In genomic region chr6:44225579-44226325, GRCh38 we compare ENCODE assay signal across 9 cellular contexts. TPM values are rescaled to one million over a fixed set of nuclear protein-coding genes. Genes with fewer than 3 reads are reported as not detected.
DNase-seq lines count a peak whose midpoint lies in the region; ATAC-seq and TF ChIP-seq lines count a peak whose summit lies in the region.
"Had no signal": no experiment of that assay in that cellular context is flagged by ENCODE, and none has a peak within 500 bp of the region (broad histone marks: within the 10 kb centered on the region; RNA-seq: fewer than 3 reads in every experiment).

No MANE protein-coding gene starts in this region.

- H3K27ac Mint-ChIP-seq in activated naive CD8-positive, alpha-beta T cell treated with anti-CD3 and anti-CD28 coated beads for 36 hours, result no peak overlapping the region

- H3K27ac ChIP-seq in mesenchymal stem cell (ENCODE audit: low read length, poor library complexity, severe bottlenecking), result no peak overlapping the region

- WGBS in mesenchymal stem cell, result 81% methylated on average over 8 of the region's 8 CpGs

- peaks cover 7% of the 10 kb centered on the region for H3K27me3 Mint-ChIP-seq in activated naive CD8-positive, alpha-beta T cell treated with anti-CD3 and anti-CD28 coated beads for 36 hours

- no peak overlapping the region for H2AFZ ChIP-seq in mesenchymal stem cell (ENCODE audit: low read depth, low read length)

- peaks cover 21% of the 10 kb centered on the region for H3K36me3 ChIP-seq in BE2C
- H3K36me3 ChIP-seq in mesenchymal stem cell (ENCODE audit: control insufficient read depth in 1 of 2, insufficient read depth in 2 of 2, low read depth in 1 of 2, low read length in 2 of 2), result peaks cover 0 to 26% of the 10 kb centered on the region in 2 experiments
- no peaks in the 10 kb centered on the region for H3K36me3 ChIP-seq in mucosa of descending colon (ENCODE audit: low read depth)

- peak overlapping the region; percentile 16 for H2AK5ac ChIP-seq in mesenchymal stem cell (ENCODE audit: low read length, severe bottlenecking)

- H3K4me3 Mint-ChIP-seq in activated naive CD8-positive, alpha-beta T cell treated with anti-CD3 and anti-CD28 coated beads for 36 hours, result peak overlapping the region; percentile 92

- H3K9me3 ChIP-seq in BE2C (no peaks in the 10 kb centered on the region), mesenchymal stem cell (ENCODE audit: control insufficient read depth, low read length) (no peaks in the 10 kb centered on the region), mucosa of descending colon (no peaks in the 10 kb centered on the region)

- H2BK120ac ChIP-seq in mesenchymal stem cell (ENCODE audit: low read depth, low read length), result no peak overlapping the region

- no peak for ATAC-seq in mucosa of descending colon

- H3K4me3 ChIP-seq in BE2C (ENCODE audit: low read depth, low read length), result peak overlapping the region; percentile 45
- H3K4me3 ChIP-seq in HFF-Myc (replicated peaks; ENCODE audit: low read depth, low read length), result peak overlapping the region; percentile 74
- no peak overlapping the region for H3K4me3 ChIP-seq in mesenchymal stem cell (ENCODE audit: insufficient read depth in 1 of 2, low read depth in 1 of 2, low read length in 2 of 2)
- H3K4me3 ChIP-seq in foreskin fibroblast (ENCODE audit: low read depth in 1 of 2, low read length in 2 of 2), result no peak overlapping the region
- no peak overlapping the region for H3K4me3 ChIP-seq in mucosa of descending colon

- H4K8ac ChIP-seq in mesenchymal stem cell (ENCODE audit: low read length), result no peak overlapping the region

- H3K23ac ChIP-seq in mesenchymal stem cell (ENCODE audit: low read length in 2 of 2), result peak overlapping the region in 1 of 2 experiments; percentile 6

- peaks cover 42% of the 10 kb centered on the region for H3K4me1 Mint-ChIP-seq in activated naive CD8-positive, alpha-beta T cell treated with anti-CD3 and anti-CD28 coated beads for 36 hours

- no peak overlapping the region for H3K4me2 ChIP-seq in mesenchymal stem cell (ENCODE audit: low read length, poor library complexity, severe bottlenecking)

- no peak for TF ChIP-seq CTCF in BE2C (IDR thresholded peaks at IDR 0.05; ENCODE audit: low read depth, low read length)
- TF ChIP-seq CTCF in HFF-Myc (IDR thresholded peaks at IDR 0.05; ENCODE audit: low read depth, low read length, missing control alignments), result no peak
- no peak for TF ChIP-seq CTCF in foreskin fibroblast (IDR thresholded peaks at IDR 0.05; ENCODE audit: low read depth, low read length)
- no peak for TF ChIP-seq CTCF in mucosa of descending colon (IDR thresholded peaks at IDR 0.05)

- H4K91ac ChIP-seq in mesenchymal stem cell (ENCODE audit: low read length), result no peak overlapping the region

- H3K9me3 Mint-ChIP-seq in activated naive CD8-positive, alpha-beta T cell treated with anti-CD3 and anti-CD28 coated beads for 36 hours, result no peaks in the 10 kb centered on the region

- H3K4ac ChIP-seq in mesenchymal stem cell (ENCODE audit: low read depth in 1 of 2, low read length in 2 of 2), result no peak overlapping the region

- H3K4me1 ChIP-seq in BE2C (peaks cover 32% of the 10 kb centered on the region), mesenchymal stem cell (ENCODE audit: control insufficient read depth, insufficient read depth, low read depth, low read length) (peaks cover 42% of the 10 kb centered on the region), mucosa of descending colon (ENCODE audit: low read depth) (peaks cover 24% of the 10 kb centered on the region)

- DNase-seq in BE2C (no peak), HFF-Myc (ENCODE audit: extremely low read depth, low read depth) (no peak), mesenchymal stem cell (no peak), foreskin fibroblast (no peak), mucosa of descending colon (no peak), kidney tubule cell (ENCODE audit: low spot score) (no peak), NCI-H2196 (lab: John Stamatoyannopoulos, UW; ENCODE audit: unreplicated experiment) (no peak)
- DNase-seq in activated naive CD8-positive, alpha-beta T cell treated with anti-CD3 and anti-CD28 coated beads for 36 hours, result no peak
- DNase-seq: Calu3 had no signal

- peaks cover 31% of the 10 kb centered on the region for H3K79me1 ChIP-seq in mesenchymal stem cell (replicated peaks; ENCODE audit: low read length, poor library complexity, severe bottlenecking)

- H2BK15ac ChIP-seq in mesenchymal stem cell (ENCODE audit: low read depth, poor library complexity, severe bottlenecking), result peak overlapping the region; percentile 18

- H2BK5ac ChIP-seq in mesenchymal stem cell (ENCODE audit: low read depth, low read length, poor library complexity, severe bottlenecking), result no peak overlapping the region

- no peak overlapping the region for H2BK12ac ChIP-seq in mesenchymal stem cell (ENCODE audit: low read length in 2 of 2)

- H3K18ac ChIP-seq in mesenchymal stem cell (ENCODE audit: low read depth in 1 of 2, low read length in 2 of 2), result no peak overlapping the region

- no peaks in the 10 kb centered on the region for H3K27me3 ChIP-seq in BE2C
- H3K27me3 ChIP-seq in mesenchymal stem cell (ENCODE audit: control insufficient read depth in 1 of 2, insufficient read depth in 1 of 2, low read length in 2 of 2), result no peaks in the 10 kb centered on the region

- peaks cover 38% of the 10 kb centered on the region for H3K36me3 Mint-ChIP-seq in activated naive CD8-positive, alpha-beta T cell treated with anti-CD3 and anti-CD28 coated beads for 36 hours

- H3K14ac ChIP-seq in mesenchymal stem cell (ENCODE audit: low read length in 2 of 2), result no peak overlapping the region

- H3K9ac ChIP-seq in mesenchymal stem cell (ENCODE audit: low read length), result no peak overlapping the region

- intact Hi-C loops in mucosa of descending colon (cut with DNase I, micrococcal nuclease), result no loop called here

RNA-seq across cellular contexts. Expression of gene SLC29A1, which starts 2.4 kb away (rescaled TPM):
- 184 TPM for polyA plus RNA-seq in BE2C (2012; ENCODE audit: insufficient read depth, insufficient read length, low read depth)
- total RNA-seq in activated naive CD8-positive, alpha-beta T cell treated with anti-CD3 and anti-CD28 coated beads for 36 hours, result 100 to 1,000 TPM in 1 of 2 experiments, 10 to 100 TPM in 1; 92.5 to 102 TPM
- polyA plus RNA-seq in mesenchymal stem cell (2013, experiment 1 of 2), result 31.6 TPM
- 29.2 TPM for polyA plus RNA-seq in mesenchymal stem cell (2013, experiment 2 of 2)
- total RNA-seq in mucosa of descending colon, result 100 to 1,000 TPM in 1 of 3 donors, 10 to 100 TPM in 2; 12.9 to 140 (median 14.8) TPM

RNA-seq across cellular contexts. Expression of gene MYMX, which starts 9.0 kb away (rescaled TPM):
- 5.1 TPM for polyA plus RNA-seq in BE2C (2012; ENCODE audit: insufficient read depth, insufficient read length, low read depth)
- not detected for total RNA-seq in activated naive CD8-positive, alpha-beta T cell treated with anti-CD3 and anti-CD28 coated beads for 36 hours
- not detected for polyA plus RNA-seq in mesenchymal stem cell (2013, experiment 1 of 2)
- polyA plus RNA-seq in mesenchymal stem cell (2013, experiment 2 of 2), result not detected
- total RNA-seq in mucosa of descending colon, result under 1 TPM in 1 of 3 donors, not detected in 2; 0.39 TPM
- total RNA-seq: Calu3 had no signal

RNA-seq across cellular contexts. Expression of gene HSP90AB1, which starts 21.1 kb away (rescaled TPM):
- polyA plus RNA-seq in BE2C (2012; ENCODE audit: insufficient read depth, insufficient read length, low read depth), result 666 TPM
- total RNA-seq in activated naive CD8-positive, alpha-beta T cell treated with anti-CD3 and anti-CD28 coated beads for 36 hours, result 1,000 to 10,000 TPM; 2,498 to 2,524 TPM
- polyA plus RNA-seq in mesenchymal stem cell (2013, experiment 1 of 2), result 545 TPM
- 525 TPM for polyA plus RNA-seq in mesenchymal stem cell (2013, experiment 2 of 2)
- 100 to 1,000 TPM; 322 to 593 (median 399) TPM for total RNA-seq in mucosa of descending colon

RNA-seq across cellular contexts. Expression of gene SLC35B2, which starts 31.6 kb away (rescaled TPM):
- polyA plus RNA-seq in BE2C (2012; ENCODE audit: insufficient read depth, insufficient read length, low read depth), result 111 TPM
- total RNA-seq in activated naive CD8-positive, alpha-beta T cell treated with anti-CD3 and anti-CD28 coated beads for 36 hours, result 10 to 100 TPM; 22.8 to 24.9 TPM
- 80.8 TPM for polyA plus RNA-seq in mesenchymal stem cell (2013, experiment 1 of 2)
- polyA plus RNA-seq in mesenchymal stem cell (2013, experiment 2 of 2), result 81.8 TPM
- total RNA-seq in mucosa of descending colon, result 10 to 100 TPM; 24.9 to 38.0 (median 31.6) TPM

RNA-seq across cellular contexts. Expression of gene NFKBIE, which starts 39.6 kb away (rescaled TPM):
- polyA plus RNA-seq in BE2C (2012; ENCODE audit: insufficient read depth, insufficient read length, low read depth), result 26.2 TPM
- 10 to 100 TPM; 22.7 to 24.8 TPM for total RNA-seq in activated naive CD8-positive, alpha-beta T cell treated with anti-CD3 and anti-CD28 coated beads for 36 hours
- 4.9 TPM for polyA plus RNA-seq in mesenchymal stem cell (2013, experiment 1 of 2)
- 4.8 TPM for polyA plus RNA-seq in mesenchymal stem cell (2013, experiment 2 of 2)
- 10 to 100 TPM in 2 of 3 donors, 1 to 10 TPM in 1; 8.7 to 13.4 (median 10.8) TPM for total RNA-seq in mucosa of descending colon

Comparison
In these comparisons a context has a peak if more than half of its experiments do, and no peak if none do; other contexts are left out.
1. H3K4me3 ChIP-seq: peak in BE2C (single experiment) and HFF-Myc (single experiment); none in mesenchymal stem cell (0 of 2), foreskin fibroblast (0 of 2) and mucosa of descending colon (single experiment).
2. RNA of gene HSP90AB1, which starts 21.1 kb away (total RNA-seq): 2,498 to 2,524 TPM in activated naive CD8-positive, alpha-beta T cell treated with anti-CD3 and anti-CD28 coated beads for 36 hours; 322 to 593 TPM in mucosa of descending colon; every median in the first group is over 4 times any median in the second.